21 cellular contexts compared by ENCODE assay signal in genomic region chr19:6204866-6205723, GRCh38.
DNase-seq lines count a peak whose midpoint lies in the region; ATAC-seq, FAIRE-seq and TF ChIP-seq lines count a peak whose summit lies in the region.
"Had no signal": no experiment of that assay in that cellular context is flagged by ENCODE, and none has a peak within 500 bp of the region (broad histone marks: within the 10 kb centered on the region; RNA-seq: fewer than 3 reads in every experiment).

No MANE protein-coding gene starts in this region.

- H3K27me3 ChIP-seq in SK-N-SH (ENCODE audit: insufficient read depth) (no peaks in the 10 kb centered on the region), neuronal stem cell (ENCODE audit: control insufficient read depth in 3 of 3, insufficient read depth in 3 of 3, low read depth in 1 of 3, low read length in 3 of 3) (no peaks in the 10 kb centered on the region), upper lobe of right lung (no peaks in the 10 kb centered on the region)

- no peak overlapping the region for H3K27ac ChIP-seq in SK-N-SH (ENCODE audit: low read depth in 2 of 2, low read length in 1 of 2)
- no peak overlapping the region for H3K27ac ChIP-seq in kidney (ENCODE audit: low read depth in 2 of 2, low read length in 2 of 2)
- H3K27ac ChIP-seq in neuronal stem cell (replicated peaks; ENCODE audit: low read length) = no peak overlapping the region
- no peak overlapping the region for H3K27ac ChIP-seq in upper lobe of right lung
- H3K27ac ChIP-seq: 22Rv1, GM23248 had no signal

- H3K4me2 ChIP-seq in SK-N-SH (no peak overlapping the region), neuronal stem cell (ENCODE audit: insufficient read depth, low read length, poor library complexity, severe bottlenecking) (no peak overlapping the region)

- H2BK120ac ChIP-seq in neuronal stem cell (ENCODE audit: low read depth, low read length) = no peak overlapping the region

- H3K9me2 ChIP-seq in SK-N-SH = no peaks in the 10 kb centered on the region

- no peaks in the 10 kb centered on the region for H3K79me1 ChIP-seq in neuronal stem cell (ENCODE audit: low read depth, low read length)

- H3K36me3 ChIP-seq in SK-N-SH (replicated peaks in 1 of 2; ENCODE audit: control insufficient read depth in 1 of 2, insufficient read depth in 2 of 2, low read length in 1 of 2) = no peaks in the 10 kb centered on the region
- no peaks in the 10 kb centered on the region for H3K36me3 ChIP-seq in kidney (ENCODE audit: control insufficient read depth in 1 of 2, insufficient read depth in 2 of 2, low read length in 2 of 2)
- H3K36me3 ChIP-seq in neuronal stem cell (replicated peaks in 1 of 2; ENCODE audit: control insufficient read depth in 2 of 2, insufficient read depth in 2 of 2, low read length in 2 of 2) = no peaks in the 10 kb centered on the region
- no peaks in the 10 kb centered on the region for H3K36me3 ChIP-seq in upper lobe of right lung

- H3K79me2 ChIP-seq in SK-N-SH (ENCODE audit: insufficient read depth) = no peaks in the 10 kb centered on the region

- DNase-seq in SK-N-SH = no peak
- peak; percentile 74 for DNase-seq in kidney
- no peak for DNase-seq in neuronal stem cell (ENCODE audit: low spot score)
- DNase-seq in upper lobe of right lung = peak; percentile 59
- DNase-seq in SHP77 treated with DMSO at 0.1 percent for 48 hours (lab: John Stamatoyannopoulos, UW) = no peak
- DNase-seq in DMS153 treated with DMSO at 0.1 percent for 48 hours (lab: John Stamatoyannopoulos, UW; ENCODE audit: unreplicated experiment) = no peak
- DNase-seq: Caco-2; CD4-positive, CD25-positive, alpha-beta regulatory T cell; GF-D8; KBM-7; NCI-H1105 treated with DMSO at 0.1 percent for 48 hours; NCI-H1694 treated with DMSO at 0.1 percent for 48 hours; NCI-H510A; NCI-H748 treated with DMSO at 0.1 percent for 48 hours; NK-92 treated with Interleukin-12 subunit alpha and Interleukin-12 subunit beta, amount 100 ng/mL, for 24 hours; SHP77 had no signal

- no peak overlapping the region for H4K91ac ChIP-seq in neuronal stem cell (ENCODE audit: low read depth, low read length, poor library complexity)

- no peak overlapping the region for H3K4ac ChIP-seq in neuronal stem cell (ENCODE audit: low read length)

- no peak overlapping the region for H3K9ac ChIP-seq in SK-N-SH
- H3K9ac ChIP-seq in kidney (ENCODE audit: low read length in 2 of 2) = no peak overlapping the region
- H3K9ac ChIP-seq in neuronal stem cell (ENCODE audit: low read depth, low read length, poor library complexity) = no peak overlapping the region

- ATAC-seq in SK-N-SH treated with all-trans-retinoic acid at 6 μM for 48 hours = no peak
- no peak for ATAC-seq in upper lobe of right lung
- no peak for ATAC-seq in GM21381 (IDR thresholded peaks at IDR 0.05; ENCODE audit: unreplicated experiment)
- ATAC-seq: HCT116 had no signal

- no peak for TF ChIP-seq EP300 in SK-N-SH (IDR thresholded peaks at IDR 0.05; ENCODE audit: borderline replicate concordance in 1 of 2, low read depth in 1 of 2, low read length in 1 of 2)

- no peaks in the 10 kb centered on the region for H4K20me1 ChIP-seq in SK-N-SH (ENCODE audit: insufficient read depth)

- WGBS in SK-N-SH (ENCODE audit: low lambda C conversion rate) = 83% methylated on average over 11 of the region's 19 CpGs
- no CpG with 5 or more reads among the region's 19 CpGs for WGBS in neuronal stem cell (ENCODE audit: extremely low coverage in 2 of 2, insufficient read length in 2 of 2, insufficient replicate concordance in 1 of 2), 2 donors

- no peak overlapping the region for H3K23ac ChIP-seq in neuronal stem cell (ENCODE audit: low read depth, low read length, poor library complexity)

- H3F3A ChIP-seq in SK-N-SH (replicated peaks; ENCODE audit: insufficient read depth) = peaks cover 1% of the 10 kb centered on the region

- H3K9me3 ChIP-seq in SK-N-SH (no peaks in the 10 kb centered on the region), kidney (ENCODE audit: control insufficient read depth in 1 of 2, low read length in 2 of 2) (no peaks in the 10 kb centered on the region), neuronal stem cell (replicated peaks in 1 of 2; ENCODE audit: control insufficient read depth in 2 of 2, insufficient read depth in 1 of 2, low read depth in 1 of 2, low read length in 2 of 2) (no peaks in the 10 kb centered on the region), upper lobe of right lung (no peaks in the 10 kb centered on the region)
- H3K9me3 ChIP-seq: Caco-2 had no signal

- H2AFZ ChIP-seq in SK-N-SH (ENCODE audit: low read depth) (no peak overlapping the region), neuronal stem cell (ENCODE audit: low read length) (no peak overlapping the region)

- CTCF ChIA-PET in SK-N-SH (lab: Yijun Ruan, JAX) = interaction anchor here (2.6 kb wide), 1 partner anchor 14 kb away, joined by 10 read pairs; no protein-coding TSS in a partner anchor

- peak overlapping the region; percentile 43 for H4K8ac ChIP-seq in neuronal stem cell (ENCODE audit: low read depth, low read length)

- H2BK15ac ChIP-seq in neuronal stem cell (ENCODE audit: low read length) = peak overlapping the region; percentile 87

- H3K18ac ChIP-seq in neuronal stem cell (ENCODE audit: low read length) = peak overlapping the region; percentile 85

- H3K4me3 ChIP-seq in SK-N-SH (ENCODE audit: low read depth in 2 of 2, low read length in 1 of 2) = no peak overlapping the region
- H3K4me3 ChIP-seq in kidney (ENCODE audit: low read length in 2 of 2) = no peak overlapping the region
- H3K4me3 ChIP-seq in neuronal stem cell (ENCODE audit: low read length in 2 of 2) = no peak overlapping the region
- H3K4me3 ChIP-seq in upper lobe of right lung = no peak overlapping the region
- H3K4me3 ChIP-seq: GM23248 had no signal

- no peaks in the 10 kb centered on the region for H3K4me1 ChIP-seq in SK-N-SH (ENCODE audit: control insufficient read depth in 1 of 2, insufficient read depth in 2 of 2, low read depth in 1 of 2, low read length in 1 of 2)
- H3K4me1 ChIP-seq in kidney (ENCODE audit: control insufficient read depth in 1 of 2, insufficient read depth in 1 of 2, low read depth in 1 of 2, low read length in 2 of 2) = peaks cover 0 to 4% of the 10 kb centered on the region in 2 donors
- peaks cover 0 to under 1% of the 10 kb centered on the region in 2 donors for H3K4me1 ChIP-seq in neuronal stem cell (ENCODE audit: control insufficient read depth in 2 of 2, insufficient read depth in 1 of 2, low read depth in 1 of 2, low read length in 2 of 2)
- peaks cover 2% of the 10 kb centered on the region for H3K4me1 ChIP-seq in upper lobe of right lung
- H3K4me1 ChIP-seq: Caco-2 had no signal

- TF ChIP-seq CTCF in SK-N-SH (IDR thresholded peaks at IDR 0.05) = no peak
- no peak for TF ChIP-seq CTCF in kidney (IDR thresholded peaks at IDR 0.05; ENCODE audit: borderline replicate concordance, extremely low read depth, insufficient read depth)
- TF ChIP-seq CTCF in upper lobe of right lung (IDR thresholded peaks at IDR 0.05) = no peak

- no peak overlapping the region for H2BK5ac ChIP-seq in neuronal stem cell (ENCODE audit: low read length)

- no peak overlapping the region for H3K14ac ChIP-seq in neuronal stem cell (ENCODE audit: low read length)

- FAIRE-seq in kidney (lab: Jason Lieb, UNC) = no peak

- POLR2A ChIA-PET in SK-N-SH (lab: Yijun Ruan, JAX) = no interaction called here

- TF ChIP-seq RAD21 in SK-N-SH (IDR thresholded peaks at IDR 0.05; ENCODE audit: low read length) = no peak

- H2AK5ac ChIP-seq in neuronal stem cell (ENCODE audit: low read depth, low read length) = peak overlapping the region; percentile 84

- no peak overlapping the region for H2BK12ac ChIP-seq in neuronal stem cell (ENCODE audit: low read length)

- intact Hi-C loops in kidney (cut with DNase I) = no loop called here
- intact Hi-C loops in upper lobe of right lung (cut with DNase I) = no loop called here

TF ChIP-seq in SK-N-SH treated with all-trans-retinoic acid at 6 μM for 48 hours, 23 proteins besides CTCF, POLR2A, EP300 and RAD21 (continues in another document):
- TF ChIP-seq ZFP3 (CRISPR knock-in tag; IDR thresholded peaks at IDR 0.05) = peak; percentile 86

TF ChIP-seq in SK-N-SH, 30 proteins besides CTCF, POLR2A, EP300 and RAD21 (continues in another document):
- TF ChIP-seq USF1 (IDR thresholded peaks at IDR 0.05; ENCODE audit: borderline replicate concordance, low read depth) (no peak), ZBTB33 (IDR thresholded peaks at IDR 0.05; ENCODE audit: borderline replicate concordance, low read depth) (no peak), FOXM1 (IDR thresholded peaks at IDR 0.05; ENCODE audit: low read depth) (no peak), USF2 (IDR thresholded peaks at IDR 0.05; ENCODE audit: borderline replicate concordance, low read depth, low read length) (no peak)

Comparison
In these comparisons a context has a peak if more than half of its experiments do, and no peak if none do; other contexts are left out.
1. DNase-seq: peak in kidney (single experiment) and upper lobe of right lung (single experiment); none in SK-N-SH (single experiment), neuronal stem cell (single experiment), SHP77 treated with DMSO at 0.1 percent for 48 hours (single experiment) and DMS153 treated with DMSO at 0.1 percent for 48 hours (single experiment).